Comparison of ENCODE assay signal across 18 cellular contexts in genomic region chr11:19519912-19520641, GRCh38.
DNase-seq lines count a peak whose midpoint lies in the region; ATAC-seq and TF ChIP-seq lines count a peak whose summit lies in the region.
"Had no signal": no experiment of that assay in that cellular context is flagged by ENCODE, and none has a peak within 500 bp of the region (broad histone marks: within the 10 kb centered on the region; RNA-seq: fewer than 3 reads in every experiment).

No MANE protein-coding gene starts in this region.

- H3K36me3 Mint-ChIP-seq in glutamatergic neuron (ENCODE audit: unreplicated experiment) = peaks cover 6% of the 10 kb centered on the region
- H3K36me3 Mint-ChIP-seq: naive thymus-derived CD4-positive, alpha-beta T cell; WTC11 had no signal

- H3K4me3 Mint-ChIP-seq in glutamatergic neuron (ENCODE audit: unreplicated experiment) = peak overlapping the region; percentile 5
- H3K4me3 Mint-ChIP-seq: naive thymus-derived CD4-positive, alpha-beta T cell; WTC11 had no signal

- no peaks in the 10 kb centered on the region for H3K9me2 ChIP-seq in SK-N-SH

- TF ChIP-seq POLR2A in testis (IDR thresholded peaks at IDR 0.05) = no peak
- TF ChIP-seq POLR2A in Peyer's patch (IDR thresholded peaks at IDR 0.05) = no peak

- H3K36me3 ChIP-seq in SK-N-SH (replicated peaks in 1 of 2; ENCODE audit: control insufficient read depth in 1 of 2, insufficient read depth in 2 of 2, low read length in 1 of 2) = no peaks in the 10 kb centered on the region
- no peaks in the 10 kb centered on the region for H3K36me3 ChIP-seq in testis (ENCODE audit: low read depth, missing control alignments)
- H3K36me3 ChIP-seq in Peyer's patch = no peaks in the 10 kb centered on the region
- H3K36me3 ChIP-seq: lower lobe of right lung, suprapubic skin had no signal

- no peak overlapping the region for H3K4me2 ChIP-seq in SK-N-SH

- peak; percentile 66 for DNase-seq in SK-N-SH
- peak; percentile 27 for DNase-seq in NCI-H82 treated with DMSO at 0.1 percent for 48 hours (lab: John Stamatoyannopoulos, UW; ENCODE audit: unreplicated experiment)
- peak; percentile 42 for DNase-seq in glutamatergic neuron
- DNase-seq in testis = peak; percentile 39
- no peak for DNase-seq in SHP77 (lab: John Stamatoyannopoulos, UW)
- no peak for DNase-seq in Peyer's patch
- DNase-seq: activated CD8-positive, alpha-beta memory T cell treated with anti-CD3 and anti-CD28 coated beads for 24 hours; effector memory CD4-positive, alpha-beta T cell; lower lobe of right lung; naive thymus-derived CD4-positive, alpha-beta T cell; NCI-H226; psoas muscle; T-helper 1 cell had no signal

- H4K20me1 ChIP-seq in SK-N-SH (ENCODE audit: insufficient read depth) = no peaks in the 10 kb centered on the region

- H3K4me1 ChIP-seq in SK-N-SH (ENCODE audit: control insufficient read depth in 1 of 2, insufficient read depth in 2 of 2, low read depth in 1 of 2, low read length in 1 of 2) (peaks cover 0 to 15% of the 10 kb centered on the region in 2 experiments; a peak in 1 of 4 replicates), testis (no peaks in the 10 kb centered on the region), Peyer's patch (no peaks in the 10 kb centered on the region)
- H3K4me1 ChIP-seq: lower lobe of right lung, psoas muscle, suprapubic skin had no signal

- H3F3A ChIP-seq in SK-N-SH (replicated peaks; ENCODE audit: insufficient read depth) = no peaks in the 10 kb centered on the region

- peaks cover 13% of the 10 kb centered on the region; the same call in 1 of the 2 replicates for H3K27me3 ChIP-seq in SK-N-SH (ENCODE audit: insufficient read depth)
- H3K27me3 ChIP-seq in testis = no peaks in the 10 kb centered on the region
- H3K27me3 ChIP-seq in Peyer's patch = no peaks in the 10 kb centered on the region

- intact Hi-C loops in testis (cut with DNase I; ENCODE audit: low total_unique reads) = no loop called here

- H3K27ac ChIP-seq in SK-N-SH (ENCODE audit: low read depth in 2 of 2, low read length in 1 of 2) (no peak overlapping the region), testis (no peak overlapping the region), Peyer's patch (no peak overlapping the region)
- H3K27ac ChIP-seq: lower lobe of right lung, psoas muscle, suprapubic skin had no signal

- 41% methylated on average over 8 of the region's 8 CpGs for WGBS in SK-N-SH (ENCODE audit: low lambda C conversion rate)
- 62 to 73% methylated on average over 8 of the region's 8 CpGs for WGBS in testis, 2 donors

- TF ChIP-seq EP300 in SK-N-SH (IDR thresholded peaks at IDR 0.05; ENCODE audit: borderline replicate concordance in 1 of 2, low read depth in 1 of 2, low read length in 1 of 2) = no peak

- CTCF ChIA-PET in SK-N-SH (lab: Yijun Ruan, JAX) = interaction anchor here (1.1 to 2.4 kb wide), 8 partner anchors 8 to 449 kb away, joined by 3 to 11 read pairs (median 4); no protein-coding TSS in a partner anchor

- H3K27ac Mint-ChIP-seq in glutamatergic neuron (ENCODE audit: unreplicated experiment) = no peak overlapping the region
- H3K27ac Mint-ChIP-seq: naive thymus-derived CD4-positive, alpha-beta T cell; WTC11 had no signal

- TF ChIP-seq CTCF in SK-N-SH (IDR thresholded peaks at IDR 0.05) (no peak), glutamatergic neuron (IDR thresholded peaks at IDR 0.05; ENCODE audit: partially characterized antibody, unreplicated experiment) (no peak), testis (IDR thresholded peaks at IDR 0.05) (no peak), Peyer's patch (IDR thresholded peaks at IDR 0.05) (no peak)

- peaks cover 9% of the 10 kb centered on the region for H3K27me3 Mint-ChIP-seq in glutamatergic neuron (ENCODE audit: unreplicated experiment)

- no peaks in the 10 kb centered on the region for H3K79me2 ChIP-seq in SK-N-SH (ENCODE audit: insufficient read depth)

- H3K9me3 Mint-ChIP-seq in glutamatergic neuron (ENCODE audit: unreplicated experiment) = peaks cover 8% of the 10 kb centered on the region
- H3K9me3 Mint-ChIP-seq: WTC11 had no signal

- H3K9ac ChIP-seq in SK-N-SH = no peak overlapping the region

- TF ChIP-seq RAD21 in SK-N-SH (IDR thresholded peaks at IDR 0.05; ENCODE audit: low read length) = no peak

- ATAC-seq in SK-N-SH treated with all-trans-retinoic acid at 6 μM for 48 hours (no peak), GM19351 (IDR thresholded peaks at IDR 0.05; ENCODE audit: unreplicated experiment) (no peak)
- ATAC-seq: lower lobe of right lung; naive thymus-derived CD4-positive, alpha-beta T cell; Panc1; psoas muscle; WTC11 had no signal

- H3K4me1 Mint-ChIP-seq in glutamatergic neuron (ENCODE audit: low read depth, unreplicated experiment) = peaks cover 38% of the 10 kb centered on the region
- H3K4me1 Mint-ChIP-seq: naive thymus-derived CD4-positive, alpha-beta T cell had no signal

- POLR2A ChIA-PET in SK-N-SH (lab: Yijun Ruan, JAX) = interaction anchor here (0.5 kb wide), 1 partner anchor 523 kb away, joined by 7 read pairs; no protein-coding TSS in a partner anchor

- H3K4me3 ChIP-seq in SK-N-SH (ENCODE audit: low read depth in 2 of 2, low read length in 1 of 2) (no peak overlapping the region), testis (no peak overlapping the region), Peyer's patch (no peak overlapping the region)
- H3K4me3 ChIP-seq: lower lobe of right lung, psoas muscle, suprapubic skin had no signal

- H3K9me3 ChIP-seq in SK-N-SH (no peaks in the 10 kb centered on the region), testis (no peaks in the 10 kb centered on the region), Peyer's patch (no peaks in the 10 kb centered on the region)
- H3K9me3 ChIP-seq: lower lobe of right lung, psoas muscle, suprapubic skin had no signal

- no peak overlapping the region for H2AFZ ChIP-seq in SK-N-SH (ENCODE audit: low read depth)

TF ChIP-seq in SK-N-SH, 30 proteins besides CTCF, POLR2A, EP300 and RAD21 (continues in another document):
- TF ChIP-seq SMC3 (IDR thresholded peaks at IDR 0.05; ENCODE audit: low read depth, low read length) = no peak
- no peak for TF ChIP-seq TEAD4 (IDR thresholded peaks at IDR 0.05; ENCODE audit: borderline replicate concordance, insufficient read depth)
- TF ChIP-seq USF2 (IDR thresholded peaks at IDR 0.05; ENCODE audit: borderline replicate concordance, low read depth, low read length) = no peak
- no peak for TF ChIP-seq TAF1 (IDR thresholded peaks at IDR 0.05; ENCODE audit: borderline replicate concordance, low read depth, low read length)
- TF ChIP-seq IRF3 (IDR thresholded peaks at IDR 0.05; ENCODE audit: low read depth, low read length) = no peak

TF ChIP-seq in SK-N-SH treated with all-trans-retinoic acid at 6 μM for 48 hours, 23 proteins besides CTCF, POLR2A, EP300 and RAD21:
- TF ChIP-seq TSHZ2 (CRISPR knock-in tag; IDR thresholded peaks at IDR 0.05) (no peak), TOX (CRISPR knock-in tag; IDR thresholded peaks at IDR 0.05; ENCODE audit: borderline replicate concordance) (no peak), ISL1 (CRISPR knock-in tag; IDR thresholded peaks at IDR 0.05) (no peak), POU6F1 (CRISPR knock-in tag; IDR thresholded peaks at IDR 0.05; ENCODE audit: borderline replicate concordance, low read depth) (no peak)
TF ChIP-seq in SK-N-SH treated with all-trans-retinoic acid at 6 μM for 48 hours: peak in this region for 0.

Comparison
In these comparisons a context has a peak if more than half of its experiments do, and no peak if none do; other contexts are left out.
1. DNase-seq: peak in SK-N-SH (single experiment), NCI-H82 treated with DMSO at 0.1 percent for 48 hours (single experiment), glutamatergic neuron (single experiment) and testis (single experiment); none in SHP77 (0 of 2) and Peyer's patch (0 of 3).